8 cellular contexts compared by ENCODE assay signal in genomic region chr2:20051518-20052228, GRCh38. TPM values are rescaled to one million over a fixed set of nuclear protein-coding genes. Genes with fewer than 3 reads are reported as not detected.
A peak's percentile ranks its signal among the peaks of the same experiment; 100 is the strongest.
DNase-seq lines count a peak whose midpoint lies in the region; ATAC-seq and TF ChIP-seq lines count a peak whose summit lies in the region.

Gene LAPTM4A (minus strand): TSS chr2:20051628. CDS start chr2:20051520, 108 bp downstream.

- H3K4me1 Mint-ChIP-seq in progenitor cell of endocrine pancreas (ENCODE audit: low read depth), result peaks cover 34% of the 10 kb centered on the region

- no peak within 1 kb of the TSS for H3K27ac Mint-ChIP-seq in progenitor cell of endocrine pancreas

- no peaks in the 10 kb centered on the region for H3K27me3 Mint-ChIP-seq in progenitor cell of endocrine pancreas

- intact Hi-C loops in T-helper 1 cell treated with Interleukin-12 subunit alpha and Interleukin-12 subunit beta and Interleukin-4 antibody, amounts not matched to agents 30 ng/mL and 1 ng/mL, for 36 hours (cut with micrococcal nuclease), result loop anchor here (1.0 to 5.0 kb wide), 15 partner anchors 36 to 1491 kb away; partner anchors contain the start of genes LDAH, RDH14, TTC32 and WDR35
- intact Hi-C loops in left cardiac atrium (cut with DNase I), result no loop called here

- no peak within 1 kb of the TSS for H3K4me3 Mint-ChIP-seq in progenitor cell of endocrine pancreas (ENCODE audit: low read depth)

- peaks cover 4% of the 10 kb centered on the region for H3K36me3 Mint-ChIP-seq in progenitor cell of endocrine pancreas (ENCODE audit: insufficient read depth)

- peaks cover 2% of the 10 kb centered on the region for H3K9me3 Mint-ChIP-seq in progenitor cell of endocrine pancreas (ENCODE audit: low read depth)

- DNase-seq in NCI-H1694 (lab: John Stamatoyannopoulos, UW) (peak; percentile 100), amygdala (lab: John Stamatoyannopoulos, UW) (peak; percentile 92 to 100 (median 98)), left cardiac atrium (peak; percentile 99), progenitor cell of endocrine pancreas (ENCODE audit: low spot score, unreplicated experiment) (peak; percentile 96), ureter (ENCODE audit: low spot score) (peak; percentile 99)

- ATAC-seq in GM18498 (IDR thresholded peaks at IDR 0.05; ENCODE audit: unreplicated experiment), result peak; percentile 95
- ATAC-seq in HG02885 (IDR thresholded peaks at IDR 0.05; ENCODE audit: poor library complexity, unreplicated experiment), result peak; percentile 94
- peak; percentile 97 for ATAC-seq in left cardiac atrium

- TF ChIP-seq CTCF in progenitor cell of endocrine pancreas (IDR thresholded peaks at IDR 0.05; ENCODE audit: unreplicated experiment), result peak; percentile 24

RNA-seq across cellular contexts. Expression of gene LAPTM4A, which starts in this region (rescaled TPM):
- total RNA-seq in T-helper 1 cell treated with Interleukin-12 subunit alpha and Interleukin-12 subunit beta and Interleukin-4 antibody, amounts not matched to agents 30 ng/mL and 1 ng/mL, for 36 hours, result 30.3 and 31.9 TPM in 2 replicates
- 100 to 1,000 TPM; 185 to 202 TPM for total RNA-seq in left cardiac atrium
- 241 and 251 TPM in 2 replicates for total RNA-seq in progenitor cell of endocrine pancreas
- 227 TPM for total RNA-seq in ureter

Comparison
In these comparisons a context has a peak if more than half of its experiments do, and no peak if none do; other contexts are left out.
1. Peak in every context shown above with its lines: DNase-seq and ATAC-seq.